ENCODE assay signal across 8 cellular contexts in genomic region chr19:16076958-16077611, GRCh38. TPM values are rescaled to one million over a fixed set of nuclear protein-coding genes. Genes with fewer than 3 reads are reported as not detected.
DNase-seq lines count a peak whose midpoint lies in the region; ATAC-seq, FAIRE-seq and TF ChIP-seq lines count a peak whose summit lies in the region.

No MANE protein-coding gene starts in this region.

- intact Hi-C loops in pancreas (cut with DNase I) = no loop called here

- peaks cover 35% of the 10 kb centered on the region for H3K4me1 Mint-ChIP-seq in activated T-helper 17 cell treated with anti-CD3 and anti-CD28 coated beads, Interleukin-2, amount 50 U/mL, for 72 hours
- H3K4me1 Mint-ChIP-seq in glutamatergic neuron (ENCODE audit: low read depth, unreplicated experiment) = peaks cover 21% of the 10 kb centered on the region

- H3K36me3 Mint-ChIP-seq in activated T-helper 17 cell treated with anti-CD3 and anti-CD28 coated beads, Interleukin-2, amount 50 U/mL, for 72 hours (ENCODE audit: low read depth) = peaks cover 67% of the 10 kb centered on the region
- no peaks in the 10 kb centered on the region for H3K36me3 Mint-ChIP-seq in glutamatergic neuron (ENCODE audit: unreplicated experiment)

- FAIRE-seq in pancreas (lab: Jason Lieb, UNC) = no peak

- peaks cover 88% of the 10 kb centered on the region for H3K36me3 ChIP-seq in MG63
- peaks cover 0 to 3% (median 0%) of the 10 kb centered on the region in 3 donors for H3K36me3 ChIP-seq in pancreas

- H3K9me3 Mint-ChIP-seq in activated T-helper 17 cell treated with anti-CD3 and anti-CD28 coated beads, Interleukin-2, amount 50 U/mL, for 72 hours = no peaks in the 10 kb centered on the region
- H3K9me3 Mint-ChIP-seq in glutamatergic neuron (ENCODE audit: unreplicated experiment) = peaks cover 10% of the 10 kb centered on the region

- H3K4me3 Mint-ChIP-seq in activated T-helper 17 cell treated with anti-CD3 and anti-CD28 coated beads, Interleukin-2, amount 50 U/mL, for 72 hours = peak overlapping the region; percentile 82
- peak overlapping the region; percentile 98 for H3K4me3 Mint-ChIP-seq in glutamatergic neuron (ENCODE audit: unreplicated experiment)

- H3K4me3 ChIP-seq in MG63 (peak overlapping the region; percentile 73), pancreas (peak overlapping the region; percentile 77 to 95 (median 84))

- no peak for TF ChIP-seq CTCF in glutamatergic neuron (IDR thresholded peaks at IDR 0.05; ENCODE audit: partially characterized antibody, unreplicated experiment)
- no peak for TF ChIP-seq CTCF in pancreas (IDR thresholded peaks at IDR 0.05)

- peak overlapping the region; percentile 95 for H3K27ac Mint-ChIP-seq in activated T-helper 17 cell treated with anti-CD3 and anti-CD28 coated beads, Interleukin-2, amount 50 U/mL, for 72 hours
- H3K27ac Mint-ChIP-seq in glutamatergic neuron (ENCODE audit: unreplicated experiment) = peak overlapping the region; percentile 99

- H3K27me3 ChIP-seq in MG63 = no peaks in the 10 kb centered on the region
- H3K27me3 ChIP-seq in pancreas = no peaks in the 10 kb centered on the region

- peaks cover 0 to 7% (median 3%) of the 10 kb centered on the region in 3 donors for H3K4me1 ChIP-seq in pancreas

- H3K27me3 Mint-ChIP-seq in activated T-helper 17 cell treated with anti-CD3 and anti-CD28 coated beads, Interleukin-2, amount 50 U/mL, for 72 hours = no peaks in the 10 kb centered on the region
- peaks cover 17% of the 10 kb centered on the region for H3K27me3 Mint-ChIP-seq in glutamatergic neuron (ENCODE audit: unreplicated experiment)

- DNase-seq in EH (ENCODE audit: low read depth) (peak; percentile 56), MG63 (peak; percentile 77), glutamatergic neuron (peak; percentile 68), pancreas (peak; percentile 28 to 80 (median 51)), dedifferentiated amniotic fluid mesenchymal stem cell (ENCODE audit: extremely low spot score) (no peak)

- no peak for ATAC-seq in activated T-helper 17 cell treated with anti-CD3 and anti-CD28 coated beads, Interleukin-2, amount 50 U/mL, for 72 hours (replicated peaks)
- ATAC-seq in pancreas (peak; percentile 25 to 39 (median 34)), GM18498 (IDR thresholded peaks at IDR 0.05; ENCODE audit: unreplicated experiment) (no peak), HG02884 (IDR thresholded peaks at IDR 0.05; ENCODE audit: unreplicated experiment) (no peak)

- no peaks in the 10 kb centered on the region for H3K9me3 ChIP-seq in MG63
- H3K9me3 ChIP-seq in pancreas = no peaks in the 10 kb centered on the region

- peak overlapping the region; percentile 82 to 95 (median 94) for H3K27ac ChIP-seq in pancreas

- 1% methylated on average over 32 to 56 of the region's 56 CpGs for WGBS in pancreas, 2 donors

RNA-seq across cellular contexts. Expression of gene TPM4, which starts 0.8 kb away (rescaled TPM):
- total RNA-seq in MG63 (2014; rRNA removed; shearing (Covaris generic); ENCODE audit: low replicate concordance) = 1,104 and 1,574 TPM in 2 replicates
- total RNA-seq in activated T-helper 17 cell treated with anti-CD3 and anti-CD28 coated beads, Interleukin-2, amount 50 U/mL, for 72 hours = 100 to 1,000 TPM; 474 to 660 TPM
- 310 TPM for total RNA-seq in glutamatergic neuron (ENCODE audit: unreplicated experiment)
- total RNA-seq in pancreas = 100 to 1,000 TPM in 2 of 6 donors, 10 to 100 TPM in 4; 36.8 to 161 (median 50.8) TPM
- polyA plus RNA-seq in pancreas = 100 to 1,000 TPM; 102 to 126 TPM

RNA-seq across cellular contexts. Expression of gene RAB8A, which starts 34.6 kb away (rescaled TPM):
- total RNA-seq in MG63 (2014; rRNA removed; shearing (Covaris generic); ENCODE audit: low replicate concordance) = 134 and 149 TPM in 2 replicates
- 100 to 1,000 TPM; 140 to 212 TPM for total RNA-seq in activated T-helper 17 cell treated with anti-CD3 and anti-CD28 coated beads, Interleukin-2, amount 50 U/mL, for 72 hours
- total RNA-seq in glutamatergic neuron (ENCODE audit: unreplicated experiment) (58.9 TPM), pancreas (10 to 100 TPM; 18.6 to 40.8 (median 27.8) TPM)
- polyA plus RNA-seq in pancreas = 10 to 100 TPM; 12.0 to 18.0 TPM

Comparison
In these comparisons a context has a peak if more than half of its experiments do, and no peak if none do; other contexts are left out.
1. ATAC-seq: peak in pancreas (4 of 4); none in activated T-helper 17 cell treated with anti-CD3 and anti-CD28 coated beads, Interleukin-2, amount 50 U/mL, for 72 hours (single experiment), GM18498 (single experiment) and HG02884 (single experiment).